In genomic region chrX:47831788-47832187, GRCh38 we compare ENCODE assay signal across 9 cellular contexts. TPM values are rescaled to one million over a fixed set of nuclear protein-coding genes. Genes with fewer than 3 reads are reported as not detected.
DNase-seq lines count a peak whose midpoint lies in the region; ATAC-seq and TF ChIP-seq lines count a peak whose summit lies in the region.
"Had no signal": no experiment of that assay in that cellular context is flagged by ENCODE, and none has a peak within 500 bp of the region (broad histone marks: within the 10 kb centered on the region; RNA-seq: fewer than 3 reads in every experiment).

No MANE protein-coding gene starts in this region.

- H3K27me3 Mint-ChIP-seq in T-helper 17 cell: no peaks in the 10 kb centered on the region

- DNase-seq in NCI-H1436 (lab: John Stamatoyannopoulos, UW) (peak; percentile 8), NCI-H1436 treated with DMSO at 0.1 percent for 48 hours (lab: John Stamatoyannopoulos, UW) (no peak), NCI-H1092 treated with DMSO at 0.1 percent for 48 hours (lab: John Stamatoyannopoulos, UW) (peak; percentile 36), T-helper 17 cell (peak; percentile 18 to 35 (median 19)), astrocyte of the spinal cord (ENCODE audit: low read depth, low spot score) (no peak), left colon (peak; percentile 31 to 52)
- DNase-seq in stimulated activated CD8-positive, alpha-beta memory T cell treated with anti-CD3 and anti-CD28 coated beads, Interleukin-7, amount 100 ng/mL, for 4 hours (ENCODE audit: low read depth in 2 of 2): peak; percentile 22 to 23

- in situ Hi-C loops in astrocyte of the spinal cord (cut with HindIII; ENCODE audit: low sequenced_read_pairs): no loop called here

- peaks cover 4% of the 10 kb centered on the region for H3K4me1 Mint-ChIP-seq in T-helper 17 cell

- intact Hi-C loops in left colon (cut with DNase I, micrococcal nuclease): loop anchor here in 1 of 2 donors (10.0 kb wide), 1 partner anchor 193 kb away; no protein-coding TSS in a partner anchor

- peak; percentile 57 for TF ChIP-seq CTCF in astrocyte of the spinal cord (IDR thresholded peaks at IDR 0.05; ENCODE audit: low read depth, low read length)

- no peaks in the 10 kb centered on the region for H3K36me3 Mint-ChIP-seq in T-helper 17 cell (ENCODE audit: low read depth)

- ATAC-seq in T-helper 17 cell (no peak), left colon (no peak), GM19035 (IDR thresholded peaks at IDR 0.05; ENCODE audit: unreplicated experiment) (no peak)

- no peak overlapping the region for H3K4me3 ChIP-seq in astrocyte of the spinal cord (ENCODE audit: low read depth, low read length)
- H3K4me3 ChIP-seq: BLaER1 treated with 17β-estradiol and CSF1 and Interleukin-3, amounts not matched to agents 10 nM and 100 nM had no signal

- no peak overlapping the region for H3K27ac Mint-ChIP-seq in T-helper 17 cell

- H3K9me3 ChIP-seq in T-helper 17 cell (ENCODE audit: control insufficient read depth, low read length, poor library complexity, severe bottlenecking): no peaks in the 10 kb centered on the region
- H3K9me3 ChIP-seq: BLaER1 treated with 17β-estradiol and CSF1 and Interleukin-3, amounts not matched to agents 10 nM and 100 nM had no signal

- H3K4me3 Mint-ChIP-seq in T-helper 17 cell: no peak overlapping the region

RNA-seq across cellular contexts. Expression of gene ZNF81, which starts 4.9 kb away (rescaled TPM):
- total RNA-seq in T-helper 17 cell (10 to 100 TPM; 10.0 to 10.4 TPM), left colon (10 to 100 TPM; 11.8 to 12.0 TPM)

Comparison
In these comparisons a context has a peak if more than half of its experiments do, and no peak if none do; other contexts are left out.
1. DNase-seq: peak in NCI-H1436 (single experiment), NCI-H1092 treated with DMSO at 0.1 percent for 48 hours (single experiment), T-helper 17 cell (3 of 3), left colon (2 of 2) and stimulated activated CD8-positive, alpha-beta memory T cell treated with anti-CD3 and anti-CD28 coated beads, Interleukin-7, amount 100 ng/mL, for 4 hours (2 of 2); none in NCI-H1436 treated with DMSO at 0.1 percent for 48 hours (single experiment) and astrocyte of the spinal cord (single experiment).